Comparison of ENCODE assay signal across 12 cellular contexts in genomic region chrX:69027181-69028005, GRCh38.
DNase-seq lines count a peak whose midpoint lies in the region; ATAC-seq and TF ChIP-seq lines count a peak whose summit lies in the region.
"Had no signal": no experiment of that assay in that cellular context is flagged by ENCODE, and none has a peak within 500 bp of the region (broad histone marks: within the 10 kb centered on the region; RNA-seq: fewer than 3 reads in every experiment).

No MANE protein-coding gene starts in this region.

- peak; percentile 47 for ATAC-seq in GM19025 (IDR thresholded peaks at IDR 0.05; ENCODE audit: low read depth, unreplicated experiment)

- DNase-seq in HT-29 (ENCODE audit: low spot score) (peak; percentile 92), fibroblast of lung (ENCODE audit: low read depth in 2 of 2) (peak; percentile 82 to 83), smooth muscle cell (lab: John Stamatoyannopoulos, UW; ENCODE audit: unreplicated experiment) (no peak), NCI-H446 treated with DMSO at 0.1 percent for 48 hours (lab: John Stamatoyannopoulos, UW) (no peak), NCI-H1694 treated with DMSO at 0.1 percent for 48 hours (lab: John Stamatoyannopoulos, UW) (no peak)
- DNase-seq in activated naive CD4-positive, alpha-beta T cell treated with anti-CD3 and anti-CD28 coated beads, Interleukin-2, amount 50 U/mL, for 16 hours: no peak
- no peak for DNase-seq in stimulated activated CD4-positive, alpha-beta T cell treated with anti-CD3 and anti-CD28 coated beads, Interleukin-4, amount 100 ng/mL, for 24 hours
- DNase-seq: naive B cell, T1000 had no signal

- H3K27ac ChIP-seq in fibroblast of lung (ENCODE audit: insufficient read depth, low read length) (peak overlapping the region; percentile 14), smooth muscle cell (ENCODE audit: low read depth) (peak overlapping the region; percentile 91)
- H3K27ac ChIP-seq: ascending aorta, KMS-11 had no signal

- H3K4me1 ChIP-seq in fibroblast of lung (ENCODE audit: control insufficient read depth, extremely low read depth, insufficient read depth, low read length) (no peaks in the 10 kb centered on the region), smooth muscle cell (ENCODE audit: low read depth) (no peaks in the 10 kb centered on the region)

- H3F3A ChIP-seq in smooth muscle cell (ENCODE audit: low read depth): no peaks in the 10 kb centered on the region

- H3K9me3 ChIP-seq in fibroblast of lung (ENCODE audit: control insufficient read depth, insufficient read depth, low read depth, low read length): no peaks in the 10 kb centered on the region
- H3K9me3 ChIP-seq in smooth muscle cell (replicated peaks; ENCODE audit: low read depth): no peaks in the 10 kb centered on the region
- H3K9me3 ChIP-seq: ascending aorta had no signal

- H3K27me3 ChIP-seq in fibroblast of lung (ENCODE audit: control insufficient read depth, insufficient read depth, low read length) (no peaks in the 10 kb centered on the region), smooth muscle cell (ENCODE audit: low read depth) (no peaks in the 10 kb centered on the region)
- H3K27me3 ChIP-seq: ascending aorta had no signal

- 51% methylated on average over 11 of the region's 11 CpGs for WGBS in smooth muscle cell (ENCODE audit: low lambda C conversion rate)

- H3K36me3 ChIP-seq in fibroblast of lung (ENCODE audit: control insufficient read depth, insufficient read depth, low read length) (no peaks in the 10 kb centered on the region), smooth muscle cell (ENCODE audit: low read depth) (no peaks in the 10 kb centered on the region)
- H3K36me3 ChIP-seq: ascending aorta had no signal

- H3K9ac ChIP-seq in fibroblast of lung (ENCODE audit: insufficient read depth, low read length) (no peak overlapping the region), smooth muscle cell (ENCODE audit: low read depth) (peak overlapping the region; percentile 68)
- H3K9ac ChIP-seq: KMS-11 had no signal

- H3K79me2 ChIP-seq in fibroblast of lung (ENCODE audit: control insufficient read depth, insufficient read depth, low read length) (no peaks in the 10 kb centered on the region), smooth muscle cell (ENCODE audit: low read depth) (no peaks in the 10 kb centered on the region)

- TF ChIP-seq CTCF in fibroblast of lung (conservative IDR thresholded peaks at IDR 0.05 in 1 of 2, IDR thresholded peaks at IDR 0.05 in 1 of 2; ENCODE audit: low read depth in 1 of 2, low read length in 2 of 2) (no peak), smooth muscle cell (IDR thresholded peaks at IDR 0.05; ENCODE audit: borderline replicate concordance, insufficient read depth, poor library complexity, severe bottlenecking) (no peak)

- no peak overlapping the region for H3K4me3 ChIP-seq in fibroblast of lung (replicated peaks in 1 of 4; ENCODE audit: control extremely low read depth in 1 of 4, insufficient read depth in 1 of 4, low read depth in 3 of 4, low read length in 4 of 4)
- H3K4me3 ChIP-seq in smooth muscle cell: no peak overlapping the region
- H3K4me3 ChIP-seq: ascending aorta had no signal

- peak overlapping the region; percentile 13 for H3K4me2 ChIP-seq in fibroblast of lung (ENCODE audit: extremely low read depth, insufficient read depth, low read length)
- peak overlapping the region; percentile 19 for H3K4me2 ChIP-seq in smooth muscle cell
- H3K4me2 ChIP-seq: KMS-11 had no signal

- H2AFZ ChIP-seq in fibroblast of lung (ENCODE audit: low read length): no peak overlapping the region
- H2AFZ ChIP-seq in smooth muscle cell (ENCODE audit: low read depth): peak overlapping the region; percentile 19

- H4K20me1 ChIP-seq in fibroblast of lung (ENCODE audit: control insufficient read depth, extremely low read depth, insufficient read depth, low read length) (no peaks in the 10 kb centered on the region), smooth muscle cell (ENCODE audit: low read depth) (no peaks in the 10 kb centered on the region)

Comparison
In these comparisons a context has a peak if more than half of its experiments do, and no peak if none do; other contexts are left out.
1. DNase-seq: peak in HT-29 (single experiment) and fibroblast of lung (2 of 2); none in smooth muscle cell (single experiment), NCI-H446 treated with DMSO at 0.1 percent for 48 hours (single experiment), activated naive CD4-positive, alpha-beta T cell treated with anti-CD3 and anti-CD28 coated beads, Interleukin-2, amount 50 U/mL, for 16 hours (single experiment), stimulated activated CD4-positive, alpha-beta T cell treated with anti-CD3 and anti-CD28 coated beads, Interleukin-4, amount 100 ng/mL, for 24 hours (single experiment) and NCI-H1694 treated with DMSO at 0.1 percent for 48 hours (single experiment).